16 cellular contexts compared by ENCODE assay signal in the genomic region with DNA sequence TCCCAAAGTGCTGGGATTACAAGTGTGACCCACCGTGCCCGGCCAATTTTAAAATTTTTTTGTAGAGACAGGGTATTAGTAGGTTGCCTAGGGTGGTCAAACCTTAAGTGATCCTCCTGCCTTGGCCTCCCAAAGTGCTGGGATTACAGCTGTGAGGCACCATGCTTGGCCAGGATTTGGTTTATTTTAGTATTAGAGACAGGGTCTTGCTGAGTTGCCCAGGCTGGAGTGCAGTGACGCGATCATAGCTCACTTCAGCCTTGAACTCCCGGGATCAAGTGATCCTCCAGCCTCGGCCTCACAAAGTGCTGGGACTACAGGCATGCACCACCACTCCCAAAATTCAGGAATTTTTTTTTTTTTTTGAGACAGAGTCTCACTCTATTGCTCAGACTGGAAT. TPM values are rescaled to one million over a fixed set of nuclear protein-coding genes. Genes with fewer than 3 reads are reported as not detected.
A peak's percentile ranks its signal among the peaks of the same experiment; 100 is the strongest.
DNase-seq lines count a peak whose midpoint lies in the region; ATAC-seq and TF ChIP-seq lines count a peak whose summit lies in the region.
"Had no signal": no experiment of that assay in that cellular context is flagged by ENCODE, and none has a peak within 500 bp of the region (broad histone marks: within the 10 kb centered on the region; RNA-seq: fewer than 3 reads in every experiment).

No MANE protein-coding gene starts in this region.

- H3K27me3 ChIP-seq in CD8-positive, alpha-beta memory T cell (ENCODE audit: insufficient read depth, low read length, poor library complexity, severe bottlenecking), result no peaks in the 10 kb centered on the region
- H3K27me3 ChIP-seq in effector memory CD4-positive, alpha-beta T cell (replicated peaks; ENCODE audit: control insufficient read depth, insufficient read depth, low read length, poor library complexity, severe bottlenecking), result no peaks in the 10 kb centered on the region
- H3K27me3 ChIP-seq: MG63 had no signal

- intact Hi-C loops in activated CD8-positive, alpha-beta T cell treated with anti-CD3 and anti-CD28 coated beads for 36 hours (cut with micrococcal nuclease), result no loop called here
- intact Hi-C loops in CD14-positive monocyte (cut with micrococcal nuclease), result loop anchor here (5.0 to 10.0 kb wide), 2 partner anchors 43 to 105 kb away; partner anchors contain the start of gene MARCHF2 (in 1 of the 2)

- H3K36me3 Mint-ChIP-seq in activated CD8-positive, alpha-beta T cell treated with anti-CD3 and anti-CD28 coated beads, Interleukin-2, amount 10 ng/mL, durations not matched to agents 7 days and 5 days (ENCODE audit: low read depth), result peaks cover 44% of the 10 kb centered on the region
- H3K36me3 Mint-ChIP-seq in activated CD8-positive, alpha-beta T cell treated with anti-CD3 and anti-CD28 coated beads for 36 hours (ENCODE audit: low read depth), result no peaks in the 10 kb centered on the region
- H3K36me3 Mint-ChIP-seq in CD14-positive monocyte, result peaks cover 9 to 18% of the 10 kb centered on the region in 2 donors
- H3K36me3 Mint-ChIP-seq in CD8-positive, alpha-beta memory T cell, result peaks cover 0 to 28% (median 2%) of the 10 kb centered on the region in 3 donors

- CTCF ChIA-PET in activated CD8-positive, alpha-beta T cell treated with anti-CD3 and anti-CD28 coated beads, Interleukin-2, amount 10 ng/mL, durations not matched to agents 7 days and 5 days (lab: Charles Lee), result interaction anchor here (1.6 to 8.2 kb wide), 3 partner anchors 32 to 59 kb away, joined by 5 to 104 read pairs (median 6); partner anchors contain the start of gene MYO1F
- CTCF ChIA-PET in activated CD8-positive, alpha-beta T cell treated with anti-CD3 and anti-CD28 coated beads for 36 hours (lab: Charles Lee), result interaction anchor here (10.2 kb wide), 1 partner anchor 60 kb away, joined by 117 read pairs; the partner anchor contains the start of gene MYO1F
- CTCF ChIA-PET in CD8-positive, alpha-beta memory T cell (lab: Charles Lee), result interaction anchor here (0.6 to 11.0 kb wide), 6 partner anchors 12 to 59 kb away, joined by 3 to 120 read pairs (median 4); partner anchors contain the start of gene MYO1F

- no peaks in the 10 kb centered on the region for H3K27me3 Mint-ChIP-seq in activated CD8-positive, alpha-beta T cell treated with anti-CD3 and anti-CD28 coated beads, Interleukin-2, amount 10 ng/mL, durations not matched to agents 7 days and 5 days (ENCODE audit: low read depth)
- H3K27me3 Mint-ChIP-seq in activated CD8-positive, alpha-beta T cell treated with anti-CD3 and anti-CD28 coated beads for 36 hours, result no peaks in the 10 kb centered on the region
- H3K27me3 Mint-ChIP-seq in CD14-positive monocyte (ENCODE audit: low read depth in 3 of 3), result no peaks in the 10 kb centered on the region
- H3K27me3 Mint-ChIP-seq in CD8-positive, alpha-beta memory T cell, result peaks cover 0 to 3% of the 10 kb centered on the region in 2 donors

- H3K27ac Mint-ChIP-seq in activated CD8-positive, alpha-beta T cell treated with anti-CD3 and anti-CD28 coated beads, Interleukin-2, amount 10 ng/mL, durations not matched to agents 7 days and 5 days, result peak overlapping the region; percentile 63
- H3K27ac Mint-ChIP-seq in activated CD8-positive, alpha-beta T cell treated with anti-CD3 and anti-CD28 coated beads for 36 hours, result no peak overlapping the region
- H3K27ac Mint-ChIP-seq in CD14-positive monocyte, result peak overlapping the region; percentile 58 to 95 (median 77)
- H3K27ac Mint-ChIP-seq in CD8-positive, alpha-beta memory T cell, result peak overlapping the region in 7 of 8 donors; percentile 34 to 92 (median 58)

- no peak overlapping the region for H3K4me3 ChIP-seq in CD8-positive, alpha-beta memory T cell (ENCODE audit: low read length)
- no peak overlapping the region for H3K4me3 ChIP-seq in effector memory CD4-positive, alpha-beta T cell (ENCODE audit: insufficient read depth, low read depth, low read length, poor library complexity, severe bottlenecking)
- H3K4me3 ChIP-seq: MG63 had no signal

- H3K9me3 ChIP-seq in CD8-positive, alpha-beta memory T cell (ENCODE audit: low read length), result no peaks in the 10 kb centered on the region
- H3K9me3 ChIP-seq in effector memory CD4-positive, alpha-beta T cell (ENCODE audit: control insufficient read depth, low read length), result no peaks in the 10 kb centered on the region
- H3K9me3 ChIP-seq: MG63 had no signal

- no peak for ATAC-seq in activated CD8-positive, alpha-beta T cell treated with anti-CD3 and anti-CD28 coated beads, Interleukin-2, amount 10 ng/mL, durations not matched to agents 7 days and 5 days
- no peak for ATAC-seq in activated CD8-positive, alpha-beta T cell treated with anti-CD3 and anti-CD28 coated beads for 36 hours
- ATAC-seq in SK-N-SH treated with all-trans-retinoic acid at 6 μM for 48 hours, result no peak
- ATAC-seq in GM21528 (IDR thresholded peaks at IDR 0.05; ENCODE audit: low FRiP score, unreplicated experiment), result no peak

- H3K9me3 Mint-ChIP-seq in activated CD8-positive, alpha-beta T cell treated with anti-CD3 and anti-CD28 coated beads, Interleukin-2, amount 10 ng/mL, durations not matched to agents 7 days and 5 days (ENCODE audit: insufficient read depth), result no peaks in the 10 kb centered on the region
- no peaks in the 10 kb centered on the region for H3K9me3 Mint-ChIP-seq in activated CD8-positive, alpha-beta T cell treated with anti-CD3 and anti-CD28 coated beads for 36 hours
- no peaks in the 10 kb centered on the region for H3K9me3 Mint-ChIP-seq in CD14-positive monocyte
- no peaks in the 10 kb centered on the region for H3K9me3 Mint-ChIP-seq in CD8-positive, alpha-beta memory T cell

- DNase-seq in activated CD8-positive, alpha-beta T cell treated with anti-CD3 and anti-CD28 coated beads, Interleukin-2, amount 10 ng/mL, durations not matched to agents 7 days and 5 days, result no peak
- DNase-seq in activated CD8-positive, alpha-beta T cell treated with anti-CD3 and anti-CD28 coated beads for 36 hours, result no peak
- DNase-seq in CD14-positive monocyte (ENCODE audit: low spot score), result no peak
- no peak for DNase-seq in CD8-positive, alpha-beta memory T cell
- no peak for DNase-seq in effector memory CD4-positive, alpha-beta T cell
- DNase-seq in GM19238 (ENCODE audit: insufficient read length, low spot score), result no peak
- DNase-seq: DMS79, MG63, NCI-H1092, NCI-H146, NCI-H2081, NCI-H524 had no signal

- H3K4me1 Mint-ChIP-seq in activated CD8-positive, alpha-beta T cell treated with anti-CD3 and anti-CD28 coated beads, Interleukin-2, amount 10 ng/mL, durations not matched to agents 7 days and 5 days (ENCODE audit: low read depth), result peaks cover 48% of the 10 kb centered on the region
- H3K4me1 Mint-ChIP-seq in activated CD8-positive, alpha-beta T cell treated with anti-CD3 and anti-CD28 coated beads for 36 hours (ENCODE audit: low read depth), result peaks cover 31% of the 10 kb centered on the region
- peaks cover 56% of the 10 kb centered on the region for H3K4me1 Mint-ChIP-seq in CD14-positive monocyte
- peaks cover 35 to 49% (median 37%) of the 10 kb centered on the region in 3 donors for H3K4me1 Mint-ChIP-seq in CD8-positive, alpha-beta memory T cell

- no peak overlapping the region for H3K4me3 Mint-ChIP-seq in activated CD8-positive, alpha-beta T cell treated with anti-CD3 and anti-CD28 coated beads, Interleukin-2, amount 10 ng/mL, durations not matched to agents 7 days and 5 days
- H3K4me3 Mint-ChIP-seq in activated CD8-positive, alpha-beta T cell treated with anti-CD3 and anti-CD28 coated beads for 36 hours, result no peak overlapping the region
- H3K4me3 Mint-ChIP-seq in CD14-positive monocyte, result no peak overlapping the region
- peak overlapping the region in 1 of 7 donors; percentile 15 for H3K4me3 Mint-ChIP-seq in CD8-positive, alpha-beta memory T cell

- TF ChIP-seq CTCF in activated CD8-positive, alpha-beta T cell treated with anti-CD3 and anti-CD28 coated beads for 36 hours (IDR thresholded peaks at IDR 0.05), result no peak
- TF ChIP-seq CTCF in CD14-positive monocyte (IDR thresholded peaks at IDR 0.05), result no peak

- H3K27ac ChIP-seq in CD8-positive, alpha-beta memory T cell (ENCODE audit: low read depth, low read length), result no peak overlapping the region
- peak overlapping the region; percentile 25 for H3K27ac ChIP-seq in effector memory CD4-positive, alpha-beta T cell (ENCODE audit: insufficient read depth, low read length, poor library complexity, severe bottlenecking)
- H3K27ac ChIP-seq: C4-2B had no signal

- peaks cover 56% of the 10 kb centered on the region for H3K4me1 ChIP-seq in CD8-positive, alpha-beta memory T cell (ENCODE audit: insufficient read depth, low read length)
- H3K4me1 ChIP-seq in effector memory CD4-positive, alpha-beta T cell (ENCODE audit: control insufficient read depth, insufficient read depth, low read length, poor library complexity, severe bottlenecking), result peaks cover 40% of the 10 kb centered on the region

- POLR2A ChIA-PET in activated CD8-positive, alpha-beta T cell treated with anti-CD3 and anti-CD28 coated beads, Interleukin-2, amount 10 ng/mL, durations not matched to agents 7 days and 5 days (lab: Charles Lee), result interaction anchor here (1.5 kb wide), 1 partner anchor 75 kb away, joined by 6 read pairs; the partner anchor contains the start of gene HNRNPM
- POLR2A ChIA-PET in activated CD8-positive, alpha-beta T cell treated with anti-CD3 and anti-CD28 coated beads for 36 hours (lab: Charles Lee), result interaction anchor here (0.6 kb wide), 1 partner anchor 437 kb away, joined by 4 read pairs; no protein-coding TSS in a partner anchor
- POLR2A ChIA-PET in CD8-positive, alpha-beta memory T cell (lab: Charles Lee), result interaction anchor here (1.7 kb wide), 1 partner anchor 12 kb away, joined by 3 read pairs; no protein-coding TSS in a partner anchor

- no peaks in the 10 kb centered on the region for H3K36me3 ChIP-seq in CD8-positive, alpha-beta memory T cell (ENCODE audit: insufficient read depth, low read length)
- H3K36me3 ChIP-seq in effector memory CD4-positive, alpha-beta T cell (ENCODE audit: control insufficient read depth, insufficient read depth, low read length), result peaks cover 27% of the 10 kb centered on the region
- H3K36me3 ChIP-seq: MG63 had no signal

RNA-seq across cellular contexts. Expression of gene ZNF414, which starts 5.4 kb away (rescaled TPM):
- 10 to 100 TPM; 28.7 to 36.2 TPM for total RNA-seq in activated CD8-positive, alpha-beta T cell treated with anti-CD3 and anti-CD28 coated beads, Interleukin-2, amount 10 ng/mL, durations not matched to agents 7 days and 5 days
- 10 to 100 TPM; 21.6 to 24.0 TPM for total RNA-seq in activated CD8-positive, alpha-beta T cell treated with anti-CD3 and anti-CD28 coated beads for 36 hours
- 1 to 10 TPM; 4.1 to 4.7 TPM for polyA plus RNA-seq in CD14-positive monocyte
- total RNA-seq in CD8-positive, alpha-beta memory T cell, result 10 to 100 TPM; 25.7 to 26.0 TPM
- 18.0 TPM for polyA plus RNA-seq in CD8-positive, alpha-beta memory T cell

RNA-seq across cellular contexts. Expression of gene PRAM1, which starts 16.9 kb away (rescaled TPM):
- total RNA-seq in activated CD8-positive, alpha-beta T cell treated with anti-CD3 and anti-CD28 coated beads, Interleukin-2, amount 10 ng/mL, durations not matched to agents 7 days and 5 days, result 1 to 10 TPM; 2.3 to 2.7 TPM
- total RNA-seq in activated CD8-positive, alpha-beta T cell treated with anti-CD3 and anti-CD28 coated beads for 36 hours, result 1 to 10 TPM in 1 of 2 experiments, under 1 TPM in 1; 0.74 to 1.1 TPM
- polyA plus RNA-seq in CD14-positive monocyte, result 10 to 100 TPM; 43.3 to 69.0 TPM
- total RNA-seq in CD8-positive, alpha-beta memory T cell, result under 1 TPM; 0.55 to 0.64 TPM
- 0.39 TPM for polyA plus RNA-seq in CD8-positive, alpha-beta memory T cell
- total RNA-seq: SK-MEL-5 had no signal

RNA-seq across cellular contexts. Expression of gene MYO1F, which starts 57.9 kb away (rescaled TPM):
- total RNA-seq in activated CD8-positive, alpha-beta T cell treated with anti-CD3 and anti-CD28 coated beads, Interleukin-2, amount 10 ng/mL, durations not matched to agents 7 days and 5 days, result 100 to 1,000 TPM; 254 to 266 TPM
- 10 to 100 TPM; 21.0 to 21.4 TPM for total RNA-seq in activated CD8-positive, alpha-beta T cell treated with anti-CD3 and anti-CD28 coated beads for 36 hours
- 100 to 1,000 TPM; 121 to 197 TPM for polyA plus RNA-seq in CD14-positive monocyte
- total RNA-seq in CD8-positive, alpha-beta memory T cell, result 10 to 100 TPM; 68.0 to 81.3 TPM
- 161 TPM for polyA plus RNA-seq in CD8-positive, alpha-beta memory T cell
